Comparison of ENCODE assay signal across 25 cellular contexts in the genomic region with DNA sequence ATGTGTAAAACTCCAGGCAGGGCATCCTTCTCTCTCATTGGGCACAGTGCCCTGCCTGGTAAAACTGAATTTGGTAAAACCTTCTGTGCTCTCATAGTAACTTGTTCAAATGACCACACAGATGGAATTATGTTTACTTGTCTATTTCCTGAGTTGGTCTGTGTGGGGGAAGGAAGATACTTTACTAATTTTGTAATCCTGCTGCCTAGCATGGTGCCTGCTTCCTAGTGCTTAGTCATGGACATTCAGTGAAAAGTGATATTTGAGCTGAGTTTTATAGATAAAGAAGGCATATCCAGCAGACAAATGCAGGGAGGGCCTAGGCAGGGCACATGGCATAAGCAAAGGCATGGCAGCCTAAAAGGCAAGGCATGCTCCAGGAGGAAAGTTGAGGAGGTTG.
A peak's percentile ranks its signal among the peaks of the same experiment; 100 is the strongest.
DNase-seq lines count a peak whose midpoint lies in the region; ATAC-seq and TF ChIP-seq lines count a peak whose summit lies in the region.
"Had no signal": no experiment of that assay in that cellular context is flagged by ENCODE, and none has a peak within 500 bp of the region (broad histone marks: within the 10 kb centered on the region; RNA-seq: fewer than 3 reads in every experiment).

No MANE protein-coding gene starts in this region.

- H3K9me3 Mint-ChIP-seq in MCF 10A (ENCODE audit: unreplicated experiment) (no peaks in the 10 kb centered on the region), mesothelial cell of epicardium (no peaks in the 10 kb centered on the region)

- H3K27ac ChIP-seq in mammary epithelial cell (ENCODE audit: insufficient read depth, low read depth, low read length): no peak overlapping the region
- H3K27ac ChIP-seq: HL-60, RWPE1 had no signal

- CTCF ChIA-PET in MCF 10A (lab: Yijun Ruan, JAX) (interaction anchor here (0.7 to 1.5 kb wide), 3 partner anchors 9 to 330 kb away, joined by 3 to 8 read pairs (median 3); no protein-coding TSS in a partner anchor), mammary epithelial cell (lab: Charles Lee; ENCODE audit: low non-redundant PET) (no interaction called here)

- no peak overlapping the region for H3K4me3 ChIP-seq in mammary epithelial cell (replicated peaks in 1 of 3; ENCODE audit: insufficient read depth in 1 of 3, low read depth in 2 of 3, low read length in 3 of 3)
- H3K4me3 ChIP-seq: K562 had no signal

- H3K79me2 ChIP-seq in mammary epithelial cell (ENCODE audit: insufficient read depth, low read length): no peaks in the 10 kb centered on the region

- POLR2A ChIA-PET in MCF 10A (lab: Yijun Ruan, JAX): no interaction called here

- TF ChIP-seq CTCF in MCF 10A (IDR thresholded peaks at IDR 0.05; ENCODE audit: unreplicated experiment): no peak
- TF ChIP-seq CTCF in mammary epithelial cell (conservative IDR thresholded peaks at IDR 0.05 in 1 of 2, IDR thresholded peaks at IDR 0.05 in 1 of 2; ENCODE audit: extremely low read depth in 1 of 2, insufficient read depth in 1 of 2, low read depth in 1 of 2, low read length in 2 of 2): no peak
- TF ChIP-seq CTCF in mesothelial cell of epicardium (IDR thresholded peaks at IDR 0.05; ENCODE audit: unreplicated experiment): no peak

- H3K9ac ChIP-seq in mammary epithelial cell (ENCODE audit: insufficient read depth, low read length): no peak overlapping the region

- H3K27me3 Mint-ChIP-seq in MCF 10A (ENCODE audit: insufficient read depth, unreplicated experiment) (peaks cover 18% of the 10 kb centered on the region), mesothelial cell of epicardium (ENCODE audit: low read depth) (no peaks in the 10 kb centered on the region), T-helper 17 cell (peaks cover 33% of the 10 kb centered on the region)

- no peaks in the 10 kb centered on the region for H4K20me1 ChIP-seq in mammary epithelial cell (ENCODE audit: insufficient read depth, low read length)

- no peaks in the 10 kb centered on the region for H3K27me3 ChIP-seq in mammary epithelial cell (ENCODE audit: insufficient read depth, low read length)

- intact Hi-C loops in MCF 10A (cut with micrococcal nuclease): no loop called here
- intact Hi-C loops in mammary epithelial cell (cut with micrococcal nuclease): no loop called here

- BruUV-seq in MCF 10A (replicated peaks; lab: Mats Ljungman, UMichigan) (no TSS peak), mammary epithelial cell (replicated peaks; lab: Mats Ljungman, UMichigan) (no TSS peak)

- H3K4me1 ChIP-seq in mammary epithelial cell (ENCODE audit: insufficient read depth, low read length): no peaks in the 10 kb centered on the region

- in situ Hi-C loops in mammary epithelial cell (cut with MboI; ENCODE audit: low sequenced_read_pairs in 2 of 2): loop anchor here in 1 of 2 donors (25.0 kb wide), 1 partner anchor 1432 kb away; no protein-coding TSS in a partner anchor

- H2AFZ ChIP-seq in mammary epithelial cell (ENCODE audit: low read depth, low read length): no peak overlapping the region

- ATAC-seq in HG03565 (IDR thresholded peaks at IDR 0.05; ENCODE audit: unreplicated experiment) (no peak), GM18867 (IDR thresholded peaks at IDR 0.05; ENCODE audit: unreplicated experiment) (no peak), T-helper 17 cell (no peak)
- ATAC-seq: HCT116, HepG2, K562, Panc1 had no signal

- no peaks in the 10 kb centered on the region for H3K36me3 ChIP-seq in mammary epithelial cell (ENCODE audit: insufficient read depth, low read length)

- dilution Hi-C loops in mammary epithelial cell (cut with HindIII; ENCODE audit: low sequenced_read_pairs): no loop called here

- H3K4me3 Mint-ChIP-seq in MCF 10A (ENCODE audit: unreplicated experiment) (no peak overlapping the region), mesothelial cell of epicardium (no peak overlapping the region), T-helper 17 cell (no peak overlapping the region)

- H3K4me1 Mint-ChIP-seq in MCF 10A (ENCODE audit: insufficient read depth, unreplicated experiment): no peaks in the 10 kb centered on the region
- peaks cover 18% of the 10 kb centered on the region for H3K4me1 Mint-ChIP-seq in mesothelial cell of epicardium
- no peaks in the 10 kb centered on the region for H3K4me1 Mint-ChIP-seq in T-helper 17 cell

- H3K27ac Mint-ChIP-seq in MCF 10A (ENCODE audit: low read depth, unreplicated experiment): no peak overlapping the region
- peak overlapping the region; percentile 4 for H3K27ac Mint-ChIP-seq in mesothelial cell of epicardium
- H3K27ac Mint-ChIP-seq in T-helper 17 cell: no peak overlapping the region

- no peak overlapping the region for H3K4me2 ChIP-seq in mammary epithelial cell (ENCODE audit: insufficient read depth, low read depth, low read length)

- no peaks in the 10 kb centered on the region for H3K36me3 Mint-ChIP-seq in MCF 10A (ENCODE audit: insufficient read depth, unreplicated experiment)
- no peaks in the 10 kb centered on the region for H3K36me3 Mint-ChIP-seq in mesothelial cell of epicardium
- no peaks in the 10 kb centered on the region for H3K36me3 Mint-ChIP-seq in T-helper 17 cell (ENCODE audit: low read depth)

- H3K9me3 ChIP-seq in mammary epithelial cell (replicated peaks; ENCODE audit: insufficient read depth, low read length) (no peaks in the 10 kb centered on the region), T-helper 17 cell (ENCODE audit: control insufficient read depth, low read length, poor library complexity, severe bottlenecking) (no peaks in the 10 kb centered on the region)

- peak; percentile 8 for DNase-seq in MCF 10A (ENCODE audit: unreplicated experiment)
- no peak for DNase-seq in mammary epithelial cell
- DNase-seq in amniotic epithelial cell (ENCODE audit: low read depth): peak; percentile 33
- no peak for DNase-seq in mesothelial cell of epicardium (ENCODE audit: low spot score in 2 of 2, unreplicated experiment in 2 of 2)
- no peak for DNase-seq in T-helper 17 cell
- DNase-seq: 8988T, Calu3, DMS79 treated with DMSO at 0.1 percent for 48 hours, Kasumi-1, MM.1S, NCI-H1048, NCI-H1417, NCI-H1694, NCI-H2029 treated with DMSO at 0.1 percent for 48 hours, NCI-H446 treated with DMSO at 0.1 percent for 48 hours, NCI-H526 treated with DMSO at 0.1 percent for 48 hours, SHP77 had no signal

Comparison
In these comparisons a context has a peak if more than half of its experiments do, and no peak if none do; other contexts are left out.
1. DNase-seq: peak in MCF 10A (single experiment) and amniotic epithelial cell (single experiment); none in mammary epithelial cell (single experiment), mesothelial cell of epicardium (0 of 2) and T-helper 17 cell (0 of 3).